22 cellular contexts compared by ENCODE assay signal in genomic region chr2:182048621-182049020, GRCh38.
"Had no signal": no experiment of that assay in that cellular context is flagged by ENCODE, and none has a peak within 500 bp of the region (broad histone marks: within the 10 kb centered on the region; RNA-seq: fewer than 3 reads in every experiment).

No MANE protein-coding gene starts in this region.

- H3K36me3 ChIP-seq: MG63, SJSA1 had no signal

- H3K4me3 ChIP-seq: MG63, SJSA1 had no signal

- H3K27ac ChIP-seq: HL-60, SJSA1 had no signal

- H3K27me3 ChIP-seq: MG63, SJSA1 had no signal

- H3K4me1 ChIP-seq: SJSA1 had no signal

- H3K4me2 ChIP-seq: SK-N-SH had no signal

- DNase-seq: Karpas-422, KBM-7, MG63, NCI-H1092, NCI-H1105 treated with DMSO at 0.1 percent for 48 hours, NCI-H1417 treated with DMSO at 0.1 percent for 48 hours, NCI-H146, NCI-H1694 treated with DMSO at 0.1 percent for 48 hours, NCI-H1930, NCI-H2081, NCI-H2107, NCI-H2227 treated with DMSO at 0.1 percent for 48 hours, NCI-H524, NCI-H526 treated with DMSO at 0.1 percent for 48 hours, NCI-H748 treated with DMSO at 0.1 percent for 48 hours, Right ventricle myocardium superior, RPMI8226, SIG-M5, SK-N-SH, SW 1271 had no signal

- H3K9ac ChIP-seq: SK-N-SH had no signal

- H3K9me3 ChIP-seq: MG63, SJSA1, SK-N-SH had no signal
